22 cellular contexts compared by ENCODE assay signal in genomic region chr18:8391068-8391467, GRCh38.
A peak's percentile ranks its signal among the peaks of the same experiment; 100 is the strongest.
DNase-seq lines count a peak whose midpoint lies in the region; ATAC-seq and TF ChIP-seq lines count a peak whose summit lies in the region.
"Had no signal": no experiment of that assay in that cellular context is flagged by ENCODE, and none has a peak within 500 bp of the region (broad histone marks: within the 10 kb centered on the region; RNA-seq: fewer than 3 reads in every experiment).

No MANE protein-coding gene starts in this region.

- no peak overlapping the region for H3K9ac ChIP-seq in smooth muscle cell (ENCODE audit: low read depth)
- H3K9ac ChIP-seq: BLaER1 had no signal

- H3F3A ChIP-seq in smooth muscle cell (ENCODE audit: low read depth) = peaks cover 3% of the 10 kb centered on the region

- no peak overlapping the region for H3K27ac Mint-ChIP-seq in CD4-positive, alpha-beta memory T cell
- H3K27ac Mint-ChIP-seq in T-helper 2 cell treated with Interferon-gamma antibody and Interleukin-4, amounts not matched to agents 5 μg/mL and 100 μg/mL, for 36 hours = no peak overlapping the region
- H3K27ac Mint-ChIP-seq: CD8-positive, alpha-beta T cell had no signal

- H3K27me3 Mint-ChIP-seq in CD4-positive, alpha-beta memory T cell = no peaks in the 10 kb centered on the region
- H3K27me3 Mint-ChIP-seq in T-helper 2 cell treated with Interferon-gamma antibody and Interleukin-4, amounts not matched to agents 5 μg/mL and 100 μg/mL, for 36 hours (ENCODE audit: low read depth) = no peaks in the 10 kb centered on the region

- no peak for ATAC-seq in HG03439 (IDR thresholded peaks at IDR 0.05; ENCODE audit: unreplicated experiment)
- ATAC-seq: CD8-positive, alpha-beta T cell; K562 had no signal

- H3K9me3 Mint-ChIP-seq in CD4-positive, alpha-beta memory T cell = no peaks in the 10 kb centered on the region
- H3K9me3 Mint-ChIP-seq in T-helper 2 cell treated with Interferon-gamma antibody and Interleukin-4, amounts not matched to agents 5 μg/mL and 100 μg/mL, for 36 hours = no peaks in the 10 kb centered on the region

- H3K4me1 ChIP-seq in smooth muscle cell (ENCODE audit: low read depth) = no peaks in the 10 kb centered on the region
- H3K4me1 ChIP-seq in CD4-positive, alpha-beta memory T cell (ENCODE audit: insufficient read depth, low read length) = no peaks in the 10 kb centered on the region
- H3K4me1 ChIP-seq: BLaER1, Peyer's patch had no signal

- H3K36me3 Mint-ChIP-seq in CD4-positive, alpha-beta memory T cell = peaks cover 5 to 6% of the 10 kb centered on the region in 2 donors
- no peaks in the 10 kb centered on the region for H3K36me3 Mint-ChIP-seq in T-helper 2 cell treated with Interferon-gamma antibody and Interleukin-4, amounts not matched to agents 5 μg/mL and 100 μg/mL, for 36 hours (ENCODE audit: low read depth)
- H3K36me3 Mint-ChIP-seq: CD8-positive, alpha-beta T cell had no signal

- H3K27me3 ChIP-seq in smooth muscle cell (ENCODE audit: low read depth) = no peaks in the 10 kb centered on the region
- H3K27me3 ChIP-seq in CD4-positive, alpha-beta memory T cell (ENCODE audit: insufficient read depth, low read length) = no peaks in the 10 kb centered on the region
- H3K27me3 ChIP-seq: BLaER1, Peyer's patch had no signal

- CTCF ChIA-PET in CD4-positive, alpha-beta memory T cell (lab: Charles Lee; ENCODE audit: partially characterized antibody) = interaction anchor here (1.0 kb wide), 1 partner anchor 9 kb away, joined by 4 read pairs; no protein-coding TSS in a partner anchor

- TF ChIP-seq CTCF in VCaP (conservative IDR thresholded peaks at IDR 0.05) (no peak), choroid plexus epithelial cell (conservative IDR thresholded peaks at IDR 0.05; ENCODE audit: low read depth, low read length) (no peak), fibroblast of villous mesenchyme (IDR thresholded peaks at IDR 0.05; ENCODE audit: insufficient read depth, low read depth, low read length) (no peak), smooth muscle cell (IDR thresholded peaks at IDR 0.05; ENCODE audit: borderline replicate concordance, insufficient read depth, poor library complexity, severe bottlenecking) (no peak)

- no peak overlapping the region for H2AFZ ChIP-seq in smooth muscle cell (ENCODE audit: low read depth)

- DNase-seq in choroid plexus epithelial cell (ENCODE audit: low read depth) = peak; percentile 56
- DNase-seq in fibroblast of villous mesenchyme (ENCODE audit: low read depth) = peak; percentile 41
- no peak for DNase-seq in smooth muscle cell (lab: John Stamatoyannopoulos, UW; ENCODE audit: unreplicated experiment)
- DNase-seq in CD4-positive, alpha-beta memory T cell = no peak
- no peak for DNase-seq in T-helper 2 cell treated with Interferon-gamma antibody and Interleukin-4, amounts not matched to agents 5 μg/mL and 100 μg/mL, for 36 hours (ENCODE audit: low spot score)
- DNase-seq: ACHN; Calu3; CD8-positive, alpha-beta T cell; DMS153; H7; MM.1S; NCI-H1048; NCI-H1436; NCI-H1930; NCI-H2227 treated with DMSO at 0.1 percent for 48 hours; NCI-H524; NCI-H82; Peyer's patch had no signal

- H3K4me3 Mint-ChIP-seq in CD4-positive, alpha-beta memory T cell = no peak overlapping the region
- H3K4me3 Mint-ChIP-seq in T-helper 2 cell treated with Interferon-gamma antibody and Interleukin-4, amounts not matched to agents 5 μg/mL and 100 μg/mL, for 36 hours = no peak overlapping the region
- H3K4me3 Mint-ChIP-seq: CD8-positive, alpha-beta T cell had no signal

- H3K4me2 ChIP-seq in smooth muscle cell = peak overlapping the region; percentile 18
- H3K4me2 ChIP-seq: BLaER1 had no signal

- POLR2A ChIA-PET in CD4-positive, alpha-beta memory T cell (lab: Charles Lee; ENCODE audit: partially characterized antibody) = no interaction called here

- H3K4me1 Mint-ChIP-seq in CD4-positive, alpha-beta memory T cell = no peaks in the 10 kb centered on the region
- peaks cover 2% of the 10 kb centered on the region for H3K4me1 Mint-ChIP-seq in T-helper 2 cell treated with Interferon-gamma antibody and Interleukin-4, amounts not matched to agents 5 μg/mL and 100 μg/mL, for 36 hours (ENCODE audit: low read depth)

- no peaks in the 10 kb centered on the region for H3K9me3 ChIP-seq in smooth muscle cell (replicated peaks; ENCODE audit: low read depth)
- no peaks in the 10 kb centered on the region for H3K9me3 ChIP-seq in CD4-positive, alpha-beta memory T cell (ENCODE audit: control insufficient read depth in 1 of 2, low read length in 2 of 2)
- H3K9me3 ChIP-seq: BLaER1, Peyer's patch had no signal

- H4K20me1 ChIP-seq in smooth muscle cell (ENCODE audit: low read depth) = no peaks in the 10 kb centered on the region
- H4K20me1 ChIP-seq: BLaER1 had no signal

- intact Hi-C loops in CD4-positive, alpha-beta memory T cell (cut with micrococcal nuclease) = no loop called here

- H3K27ac ChIP-seq in VCaP (peak overlapping the region; percentile 45), smooth muscle cell (ENCODE audit: low read depth) (no peak overlapping the region)
- no peak overlapping the region for H3K27ac ChIP-seq in CD4-positive, alpha-beta memory T cell (ENCODE audit: low read depth, low read length)
- H3K27ac ChIP-seq: BLaER1, Peyer's patch had no signal

- peaks cover 15% of the 10 kb centered on the region for H3K36me3 ChIP-seq in smooth muscle cell (ENCODE audit: low read depth)
- no peaks in the 10 kb centered on the region for H3K36me3 ChIP-seq in CD4-positive, alpha-beta memory T cell (ENCODE audit: insufficient read depth, low read length)
- H3K36me3 ChIP-seq: BLaER1 had no signal

- no peaks in the 10 kb centered on the region for H3K79me2 ChIP-seq in smooth muscle cell (ENCODE audit: low read depth)

- WGBS in smooth muscle cell (ENCODE audit: low lambda C conversion rate) = 52% methylated on average over 2 of the region's 2 CpGs

- H3K4me3 ChIP-seq in choroid plexus epithelial cell (ENCODE audit: low read depth, low read length) (no peak overlapping the region), fibroblast of villous mesenchyme (ENCODE audit: low read depth, low read length) (no peak overlapping the region), smooth muscle cell (no peak overlapping the region)
- no peak overlapping the region for H3K4me3 ChIP-seq in CD4-positive, alpha-beta memory T cell (ENCODE audit: low read length in 2 of 2)
- H3K4me3 ChIP-seq: BLaER1, K562, Peyer's patch had no signal

Comparison
In these comparisons a context has a peak if more than half of its experiments do, and no peak if none do; other contexts are left out.
1. DNase-seq: peak in choroid plexus epithelial cell (single experiment) and fibroblast of villous mesenchyme (single experiment); none in smooth muscle cell (single experiment), CD4-positive, alpha-beta memory T cell (0 of 5) and T-helper 2 cell treated with Interferon-gamma antibody and Interleukin-4, amounts not matched to agents 5 μg/mL and 100 μg/mL, for 36 hours (single experiment).